In genomic region chr6:43070028-43070632, GRCh38 we compare ENCODE assay signal across 8 cellular contexts. TPM values are rescaled to one million over a fixed set of nuclear protein-coding genes. Genes with fewer than 3 reads are reported as not detected.
DNase-seq lines count a peak whose midpoint lies in the region; ATAC-seq and TF ChIP-seq lines count a peak whose summit lies in the region.

No MANE protein-coding gene starts in this region.

- H3K36me3 Mint-ChIP-seq in activated naive CD4-positive, alpha-beta T cell treated with anti-CD3 and anti-CD28 coated beads for 36 hours (ENCODE audit: low read depth): no peaks in the 10 kb centered on the region
- peaks cover 57% of the 10 kb centered on the region for H3K36me3 Mint-ChIP-seq in T-cell
- H3K36me3 Mint-ChIP-seq in activated T-cell treated with anti-CD3 and anti-CD28 coated beads, Interleukin-2, amount 50 U/mL, for 24 hours (ENCODE audit: low read depth): peaks cover 20% of the 10 kb centered on the region

- H3K4me1 Mint-ChIP-seq in activated naive CD4-positive, alpha-beta T cell treated with anti-CD3 and anti-CD28 coated beads for 36 hours (ENCODE audit: low read depth): no peaks in the 10 kb centered on the region
- H3K4me1 Mint-ChIP-seq in T-cell: peaks cover 0 to 2% (median 0%) of the 10 kb centered on the region in 3 donors
- H3K4me1 Mint-ChIP-seq in activated T-cell treated with anti-CD3 and anti-CD28 coated beads, Interleukin-2, amount 50 U/mL, for 24 hours (ENCODE audit: low read depth): no peaks in the 10 kb centered on the region

- no peak overlapping the region for H3K27ac ChIP-seq in spleen

- no peaks in the 10 kb centered on the region for H3K9me3 Mint-ChIP-seq in activated naive CD4-positive, alpha-beta T cell treated with anti-CD3 and anti-CD28 coated beads for 36 hours
- no peaks in the 10 kb centered on the region for H3K9me3 Mint-ChIP-seq in T-cell
- no peaks in the 10 kb centered on the region for H3K9me3 Mint-ChIP-seq in activated T-cell treated with anti-CD3 and anti-CD28 coated beads, Interleukin-2, amount 50 U/mL, for 24 hours

- H3K9me3 ChIP-seq in spleen: no peaks in the 10 kb centered on the region

- H3K27me3 ChIP-seq in spleen (replicated peaks in 1 of 7): peaks cover 0 to under 1% (median 0%) of the 10 kb centered on the region in 7 donors

- peak; percentile 38 to 66 (median 52) for ATAC-seq in T-cell (replicated peaks in 1 of 4)

- H3K4me3 Mint-ChIP-seq in activated naive CD4-positive, alpha-beta T cell treated with anti-CD3 and anti-CD28 coated beads for 36 hours: no peak overlapping the region
- no peak overlapping the region for H3K4me3 Mint-ChIP-seq in T-cell
- no peak overlapping the region for H3K4me3 Mint-ChIP-seq in activated T-cell treated with anti-CD3 and anti-CD28 coated beads, Interleukin-2, amount 50 U/mL, for 24 hours

- CTCF ChIA-PET in activated naive CD4-positive, alpha-beta T cell treated with anti-CD3 and anti-CD28 coated beads for 36 hours (lab: Charles Lee): interaction anchor here (1.1 to 1.6 kb wide), 5 partner anchors 9 to 74 kb away, joined by 3 to 9 read pairs (median 6); no protein-coding TSS in a partner anchor
- CTCF ChIA-PET in T-cell (lab: Charles Lee): no interaction called here

- TF ChIP-seq POLR2A in spleen (IDR thresholded peaks at IDR 0.05): no peak

- H3K4me1 ChIP-seq in spleen: peaks cover 0 to 12% (median 3%) of the 10 kb centered on the region in 6 donors

- no peak overlapping the region for H3K27ac Mint-ChIP-seq in activated naive CD4-positive, alpha-beta T cell treated with anti-CD3 and anti-CD28 coated beads for 36 hours
- no peak overlapping the region for H3K27ac Mint-ChIP-seq in T-cell
- no peak overlapping the region for H3K27ac Mint-ChIP-seq in activated T-cell treated with anti-CD3 and anti-CD28 coated beads, Interleukin-2, amount 50 U/mL, for 24 hours

- DNase-seq in activated naive CD4-positive, alpha-beta T cell treated with anti-CD3 and anti-CD28 coated beads for 36 hours: peak; percentile 37
- DNase-seq in activated naive CD4-positive, alpha-beta T cell (lab: John Stamatoyannopoulos, UW): no peak
- DNase-seq in LHCN-M2 (ENCODE audit: low read depth): peak; percentile 60
- DNase-seq in T-cell: peak in 1 of 34 experiments; percentile 17
- peak; percentile 86 for DNase-seq in fibroblast of pulmonary artery (ENCODE audit: low read depth)
- DNase-seq in spleen: no peak
- no peak for DNase-seq in T-helper 9 cell
- DNase-seq in activated T-cell treated with anti-CD3 and anti-CD28 coated beads, Interleukin-2, amount 50 U/mL, for 24 hours: no peak

- H3K27me3 Mint-ChIP-seq in activated naive CD4-positive, alpha-beta T cell treated with anti-CD3 and anti-CD28 coated beads for 36 hours (ENCODE audit: low read depth): no peaks in the 10 kb centered on the region
- peaks cover 0 to 5% of the 10 kb centered on the region in 2 donors for H3K27me3 Mint-ChIP-seq in T-cell
- no peaks in the 10 kb centered on the region for H3K27me3 Mint-ChIP-seq in activated T-cell treated with anti-CD3 and anti-CD28 coated beads, Interleukin-2, amount 50 U/mL, for 24 hours

- H3K36me3 ChIP-seq in spleen: peaks cover 0 to 75% (median 30%) of the 10 kb centered on the region in 6 donors

- POLR2A ChIA-PET in T-cell (lab: Charles Lee): interaction anchor here in 1 of 2 donors (0.5 kb wide), 1 partner anchor 935 kb away, joined by 3 read pairs; no protein-coding TSS in a partner anchor

- TF ChIP-seq CTCF in fibroblast of pulmonary artery (IDR thresholded peaks at IDR 0.05; ENCODE audit: low read length, missing control alignments) (peak; percentile 64), spleen (IDR thresholded peaks at IDR 0.05 in 8 of 11, conservative IDR thresholded peaks at IDR 0.05 in 3 of 11) (peak in 7 of 11 experiments; percentile 13 to 45 (median 41))

- H3K4me3 ChIP-seq in fibroblast of pulmonary artery (replicated peaks; ENCODE audit: low read depth, low read length): no peak overlapping the region
- no peak overlapping the region for H3K4me3 ChIP-seq in spleen

- intact Hi-C loops in activated naive CD4-positive, alpha-beta T cell treated with anti-CD3 and anti-CD28 coated beads for 36 hours (cut with micrococcal nuclease): loop anchor here (1.0 to 10.0 kb wide), 3 partner anchors 73 to 435 kb away; no protein-coding TSS in a partner anchor
- intact Hi-C loops in spleen (cut with DNase I; ENCODE audit: low total_unique reads): no loop called here

- 57 to 62% (median 61%) methylated on average over 6 of the region's 6 CpGs for WGBS in spleen, 5 donors

RNA-seq across cellular contexts. Expression of gene PTK7, which starts 6.0 kb away (rescaled TPM):
- 1 to 10 TPM; 2.0 to 2.2 TPM for total RNA-seq in activated naive CD4-positive, alpha-beta T cell treated with anti-CD3 and anti-CD28 coated beads for 36 hours
- total RNA-seq in LHCN-M2 (2014; rRNA removed): 52.3 and 52.8 TPM in 2 replicates
- polyA plus RNA-seq in LHCN-M2 (2012): 46.6 TPM
- total RNA-seq in T-cell: 10 to 100 TPM in 2 of 5 donors, 1 to 10 TPM in 2, under 1 TPM in 1; 0.56 to 11.3 (median 1.6) TPM
- total RNA-seq in spleen: 10 to 100 TPM; 20.4 to 66.4 (median 35.1) TPM
- polyA plus RNA-seq in spleen: 10 to 100 TPM in 1 of 3 donors, 1 to 10 TPM in 2; 6.0 to 13.0 (median 8.7) TPM

RNA-seq across cellular contexts. Expression of gene KLC4, which starts 10.7 kb away (rescaled TPM):
- 10 to 100 TPM; 12.0 to 12.3 TPM for total RNA-seq in activated naive CD4-positive, alpha-beta T cell treated with anti-CD3 and anti-CD28 coated beads for 36 hours
- total RNA-seq in LHCN-M2 (2014; rRNA removed) (10.6 and 11.2 TPM in 2 replicates), T-cell (10 to 100 TPM; 37.8 to 48.5 (median 45.5) TPM), spleen (10 to 100 TPM; 19.6 to 27.0 (median 21.5) TPM)
- 11.3 TPM for polyA plus RNA-seq in LHCN-M2 (2012)
- polyA plus RNA-seq in spleen: 10 to 100 TPM; 13.2 to 20.0 (median 19.2) TPM

RNA-seq across cellular contexts. Expression of gene MRPL2, which starts 10.9 kb away (rescaled TPM):
- 10 to 100 TPM; 87.7 to 95.1 TPM for total RNA-seq in activated naive CD4-positive, alpha-beta T cell treated with anti-CD3 and anti-CD28 coated beads for 36 hours
- total RNA-seq in LHCN-M2 (2014; rRNA removed) (11.5 and 19.4 TPM in 2 replicates), T-cell (10 to 100 TPM; 34.8 to 66.3 (median 52.0) TPM), spleen (10 to 100 TPM; 11.0 to 43.4 (median 31.0) TPM)
- polyA plus RNA-seq in LHCN-M2 (2012): 65.6 TPM
- polyA plus RNA-seq in spleen: 10 to 100 TPM; 47.9 to 53.9 (median 52.7) TPM

RNA-seq across cellular contexts. Expression of gene CUL7, which starts 16.5 kb away (rescaled TPM):
- 10 to 100 TPM; 21.9 to 22.1 TPM for total RNA-seq in activated naive CD4-positive, alpha-beta T cell treated with anti-CD3 and anti-CD28 coated beads for 36 hours
- 38.6 and 42.4 TPM in 2 replicates for total RNA-seq in LHCN-M2 (2014; rRNA removed)
- polyA plus RNA-seq in LHCN-M2 (2012): 29.1 TPM
- total RNA-seq in T-cell: 10 to 100 TPM in 3 of 5 donors, 1 to 10 TPM in 2; 6.9 to 15.9 (median 11.6) TPM
- total RNA-seq in spleen: 10 to 100 TPM; 11.8 to 23.1 (median 13.7) TPM
- polyA plus RNA-seq in spleen: 1 to 10 TPM; 3.6 to 7.7 (median 4.9) TPM

RNA-seq across cellular contexts. Expression of gene RRP36, which starts 48.7 kb away (rescaled TPM):
- 10 to 100 TPM; 31.0 to 32.7 TPM for total RNA-seq in activated naive CD4-positive, alpha-beta T cell treated with anti-CD3 and anti-CD28 coated beads for 36 hours
- 128 and 133 TPM in 2 replicates for total RNA-seq in LHCN-M2 (2014; rRNA removed)
- polyA plus RNA-seq in LHCN-M2 (2012): 104 TPM
- total RNA-seq in T-cell: 10 to 100 TPM; 27.3 to 51.2 (median 47.3) TPM
- 10 to 100 TPM; 34.9 to 63.4 (median 43.8) TPM for total RNA-seq in spleen
- 10 to 100 TPM; 32.0 to 39.5 (median 32.3) TPM for polyA plus RNA-seq in spleen

Comparison
In these comparisons a context has a peak if more than half of its experiments do, and no peak if none do; other contexts are left out.
1. DNase-seq: peak in activated naive CD4-positive, alpha-beta T cell treated with anti-CD3 and anti-CD28 coated beads for 36 hours (single experiment), LHCN-M2 (single experiment) and fibroblast of pulmonary artery (single experiment); none in activated naive CD4-positive, alpha-beta T cell (0 of 4), spleen (single experiment), T-helper 9 cell (single experiment) and activated T-cell treated with anti-CD3 and anti-CD28 coated beads, Interleukin-2, amount 50 U/mL, for 24 hours (single experiment).